In the genomic region with DNA sequence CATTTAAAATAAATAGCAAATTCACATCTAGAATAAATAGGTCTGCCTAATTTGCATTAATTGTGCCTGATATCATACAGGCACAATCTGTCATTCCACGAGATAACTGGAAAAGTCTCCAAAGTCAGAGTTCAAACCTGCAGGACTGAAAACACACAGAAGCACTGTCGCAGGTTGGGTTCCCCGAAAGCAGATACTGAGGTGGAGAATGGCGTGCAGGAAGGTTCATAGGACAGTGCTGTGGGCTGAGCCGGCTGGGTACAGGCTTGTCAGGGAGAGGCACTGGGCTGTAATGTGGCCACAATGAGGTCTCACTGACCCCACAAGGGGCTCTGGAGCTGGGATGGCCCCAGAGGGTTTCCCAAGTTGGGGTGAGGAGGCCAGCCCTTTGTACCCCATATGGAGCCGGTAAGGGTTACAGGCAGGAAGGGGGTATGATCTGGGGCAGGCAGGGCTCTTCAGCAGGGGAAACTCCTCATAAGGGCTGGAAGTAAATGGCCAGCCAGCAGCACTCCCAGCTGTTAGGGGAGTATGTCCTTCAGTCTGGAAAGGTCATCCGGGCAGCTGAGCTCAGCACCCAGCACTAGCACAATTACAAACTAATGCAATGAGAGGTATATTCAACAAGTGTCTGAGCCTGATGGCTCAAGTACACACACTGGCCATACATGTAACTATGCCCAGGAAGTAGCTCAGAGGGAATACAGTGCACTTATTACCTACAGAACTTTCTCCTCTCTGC, we compare ENCODE assay signal across 1 cellular context.
TF ChIP-seq lines count a peak whose summit lies in the region.

No MANE protein-coding gene starts in this region.

TF ChIP-seq in HepG2, 621 proteins besides CTCF, POLR2A, EP300 and RAD21 (continued from another document):
- TF ChIP-seq, protein P1, sequence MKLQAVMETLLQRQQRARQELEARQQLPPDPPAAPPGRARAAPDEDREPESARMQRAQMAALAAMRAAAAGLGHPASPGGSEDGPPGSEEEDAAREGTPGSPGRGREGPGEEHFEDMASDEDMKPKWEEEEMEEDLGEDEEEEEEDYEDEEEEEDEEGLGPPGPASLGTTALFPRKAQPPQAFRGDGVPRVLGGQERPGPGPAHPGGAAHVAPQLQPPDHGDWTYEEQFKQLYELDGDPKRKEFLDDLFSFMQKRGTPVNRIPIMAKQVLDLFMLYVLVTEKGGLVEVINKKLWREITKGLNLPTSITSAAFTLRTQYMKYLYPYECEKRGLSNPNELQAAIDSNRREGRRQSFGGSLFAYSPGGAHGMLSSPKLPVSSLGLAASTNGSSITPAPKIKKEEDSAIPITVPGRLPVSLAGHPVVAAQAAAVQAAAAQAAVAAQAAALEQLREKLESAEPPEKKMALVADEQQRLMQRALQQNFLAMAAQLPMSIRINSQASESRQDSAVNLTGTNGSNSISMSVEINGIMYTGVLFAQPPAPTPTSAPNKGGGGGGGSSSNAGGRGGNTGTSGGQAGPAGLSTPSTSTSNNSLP (IDR thresholded peaks at IDR 0.05; ENCODE audit: low read depth, low read length): no peak
- TF ChIP-seq TGIF2 (CRISPR knock-in tag; IDR thresholded peaks at IDR 0.05) (no peak), KDM2A (CRISPR knock-in tag; IDR thresholded peaks at IDR 0.05; ENCODE audit: borderline replicate concordance, low read depth) (no peak), ZEB1 (IDR thresholded peaks at IDR 0.05; ENCODE audit: insufficient replicate concordance, low read depth) (no peak), MAFK (conservative IDR thresholded peaks at IDR 0.05 in 1 of 2, IDR thresholded peaks at IDR 0.05 in 1 of 2; ENCODE audit: low read length in 2 of 2) (no peak), ZNF501 (CRISPR knock-in tag; IDR thresholded peaks at IDR 0.05) (no peak), ZNF720 (CRISPR knock-in tag; IDR thresholded peaks at IDR 0.05) (no peak)
- TF ChIP-seq, protein P2, sequence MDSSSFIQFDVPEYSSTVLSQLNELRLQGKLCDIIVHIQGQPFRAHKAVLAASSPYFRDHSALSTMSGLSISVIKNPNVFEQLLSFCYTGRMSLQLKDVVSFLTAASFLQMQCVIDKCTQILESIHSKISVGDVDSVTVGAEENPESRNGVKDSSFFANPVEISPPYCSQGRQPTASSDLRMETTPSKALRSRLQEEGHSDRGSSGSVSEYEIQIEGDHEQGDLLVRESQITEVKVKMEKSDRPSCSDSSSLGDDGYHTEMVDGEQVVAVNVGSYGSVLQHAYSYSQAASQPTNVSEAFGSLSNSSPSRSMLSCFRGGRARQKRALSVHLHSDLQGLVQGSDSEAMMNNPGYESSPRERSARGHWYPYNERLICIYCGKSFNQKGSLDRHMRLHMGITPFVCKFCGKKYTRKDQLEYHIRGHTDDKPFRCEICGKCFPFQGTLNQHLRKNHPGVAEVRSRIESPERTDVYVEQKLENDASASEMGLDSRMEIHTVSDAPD (CRISPR knock-in tag; IDR thresholded peaks at IDR 0.05): no peak
TF ChIP-seq in HepG2: peak in this region for 0.
